Comparison of ENCODE assay signal across 27 cellular contexts in the genomic region with DNA sequence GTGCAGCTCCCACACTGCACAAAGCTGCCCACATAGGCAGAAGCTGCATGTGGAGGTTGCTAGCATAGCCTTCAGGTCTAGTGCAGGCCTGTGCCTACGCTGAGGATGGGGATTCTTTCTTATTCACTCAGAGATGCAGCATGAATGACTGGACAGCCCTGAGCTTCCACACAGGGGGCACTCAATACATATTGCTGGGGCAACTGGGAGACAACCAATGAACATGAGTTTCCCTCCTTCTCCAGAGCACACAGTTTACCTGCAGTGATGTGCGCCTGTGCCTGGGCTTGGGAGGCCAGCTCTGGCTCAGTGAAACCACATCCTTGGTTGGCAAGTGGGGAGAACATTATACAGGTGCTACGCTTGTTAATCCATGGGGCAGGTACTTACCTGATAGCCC.
A peak's percentile ranks its signal among the peaks of the same experiment; 100 is the strongest.
DNase-seq lines count a peak whose midpoint lies in the region; ATAC-seq, FAIRE-seq and TF ChIP-seq lines count a peak whose summit lies in the region.
"Had no signal": no experiment of that assay in that cellular context is flagged by ENCODE, and none has a peak within 500 bp of the region (broad histone marks: within the 10 kb centered on the region; RNA-seq: fewer than 3 reads in every experiment).

No MANE protein-coding gene starts in this region.

- H3K23ac ChIP-seq in H1 (ENCODE audit: insufficient read length) (no peak overlapping the region), neuronal stem cell (ENCODE audit: low read depth, low read length, poor library complexity) (no peak overlapping the region)

- H3K9me3 ChIP-seq in H1 (ENCODE audit: insufficient read depth in 2 of 2, low read depth in 1 of 2, low read length in 1 of 2) (peaks cover 8 to 13% of the 10 kb centered on the region in 2 experiments), neuronal stem cell (replicated peaks in 1 of 2; ENCODE audit: control insufficient read depth in 2 of 2, insufficient read depth in 1 of 2, low read depth in 1 of 2, low read length in 2 of 2) (peaks cover 11 to 13% of the 10 kb centered on the region in 2 donors)
- H3K9me3 ChIP-seq: BE2C had no signal

- no peak overlapping the region for H2BK120ac ChIP-seq in H1 (replicated peaks; ENCODE audit: low read depth, low read length)
- H2BK120ac ChIP-seq in neuronal stem cell (ENCODE audit: low read depth, low read length), result no peak overlapping the region

- H3K23me2 ChIP-seq in H1 (ENCODE audit: low read depth, low read length), result no peaks in the 10 kb centered on the region

- peaks cover 18% of the 10 kb centered on the region for H3K27me3 Mint-ChIP-seq in chondrocyte (ENCODE audit: low read depth)
- no peaks in the 10 kb centered on the region for H3K27me3 Mint-ChIP-seq in activated naive CD8-positive, alpha-beta T cell treated with anti-CD3 and anti-CD28 coated beads for 36 hours

- POLR2A ChIA-PET in H1 (lab: Charles Lee; ENCODE audit: partially characterized antibody), result no interaction called here

- no peak overlapping the region for H3K4me3 ChIP-seq in H1 (ENCODE audit: extremely low read depth in 1 of 4, insufficient read depth in 2 of 4, low read depth in 3 of 4, low read length in 4 of 4)
- H3K4me3 ChIP-seq in neuronal stem cell (ENCODE audit: low read length in 2 of 2), result peak overlapping the region in 1 of 2 donors; percentile 15
- H3K4me3 ChIP-seq: BLaER1 had no signal

- FAIRE-seq in H1 (lab: Jason Lieb, UNC), result no peak
- FAIRE-seq: A204.1, GM12891, GM19239 had no signal

- no peak overlapping the region for H4K5ac ChIP-seq in H1 (ENCODE audit: insufficient read length, low read depth, low read length)

- H2BK15ac ChIP-seq in H1 (ENCODE audit: low read length), result no peak overlapping the region
- no peak overlapping the region for H2BK15ac ChIP-seq in neuronal stem cell (ENCODE audit: low read length)

- no peak overlapping the region for H2BK20ac ChIP-seq in H1 (ENCODE audit: low read length)

- no peak overlapping the region for H2AK5ac ChIP-seq in H1 (ENCODE audit: low read depth, low read length)
- peak overlapping the region; percentile 41 for H2AK5ac ChIP-seq in neuronal stem cell (ENCODE audit: low read depth, low read length)

- TF ChIP-seq CTCF in chondrocyte (IDR thresholded peaks at IDR 0.05) (no peak), H1 (IDR thresholded peaks at IDR 0.05; ENCODE audit: control extremely low read depth in 1 of 3, insufficient read depth in 1 of 3, low read depth in 1 of 3, low read length in 3 of 3) (no peak)

- no peak overlapping the region for H3K4ac ChIP-seq in H1 (replicated peaks; ENCODE audit: insufficient read length, low read depth, low read length)
- H3K4ac ChIP-seq in neuronal stem cell (ENCODE audit: low read length), result no peak overlapping the region

- H2AFZ ChIP-seq in H1 (ENCODE audit: low read length) (no peak overlapping the region), neuronal stem cell (ENCODE audit: low read length) (no peak overlapping the region)

- H3K56ac ChIP-seq in H1 (replicated peaks; ENCODE audit: insufficient read length, low read depth, low read length), result no peak overlapping the region

- H3K18ac ChIP-seq in H1 (ENCODE audit: extremely low read depth, low read length), result peak overlapping the region; percentile 63; the same call in 1 of the 2 replicates
- H3K18ac ChIP-seq in neuronal stem cell (ENCODE audit: low read length), result peak overlapping the region; percentile 68

- peaks cover 7% of the 10 kb centered on the region for H3K9me3 Mint-ChIP-seq in chondrocyte (ENCODE audit: low read depth)
- H3K9me3 Mint-ChIP-seq in stimulated activated effector memory CD8-positive, alpha-beta T cell treated with anti-CD3 and anti-CD28 coated beads, Interleukin-12 subunit alpha, Interleukin-12 subunit beta, amount 100 ng/mL, for 72 hours, result no peaks in the 10 kb centered on the region
- peaks cover 2% of the 10 kb centered on the region for H3K9me3 Mint-ChIP-seq in activated naive CD8-positive, alpha-beta T cell treated with anti-CD3 and anti-CD28 coated beads for 36 hours

- H3K27me3 ChIP-seq in H1 (replicated peaks in 1 of 4; ENCODE audit: control insufficient read depth in 3 of 4, extremely low read depth in 1 of 4, insufficient read depth in 3 of 4, low read length in 3 of 4) (no peaks in the 10 kb centered on the region), neuronal stem cell (ENCODE audit: control insufficient read depth in 3 of 3, insufficient read depth in 3 of 3, low read depth in 1 of 3, low read length in 3 of 3) (peaks cover 0 to 24% (median 0%) of the 10 kb centered on the region in 3 experiments)
- H3K27me3 ChIP-seq: BLaER1 had no signal

- H3K79me2 ChIP-seq in H1 (ENCODE audit: control insufficient read depth in 1 of 2, insufficient read depth in 2 of 2, low read length in 2 of 2), result no peaks in the 10 kb centered on the region

- CTCF ChIA-PET in H1 (lab: Charles Lee; ENCODE audit: partially characterized antibody), result interaction anchor here (0.9 to 1.4 kb wide), 2 partner anchors 8 to 81 kb away, joined by 3 read pairs; no protein-coding TSS in a partner anchor

- H3K4me3 Mint-ChIP-seq in chondrocyte (ENCODE audit: unreplicated experiment), result no peak overlapping the region
- no peak overlapping the region for H3K4me3 Mint-ChIP-seq in stimulated activated effector memory CD8-positive, alpha-beta T cell treated with anti-CD3 and anti-CD28 coated beads, Interleukin-12 subunit alpha, Interleukin-12 subunit beta, amount 100 ng/mL, for 72 hours
- H3K4me3 Mint-ChIP-seq in activated naive CD8-positive, alpha-beta T cell treated with anti-CD3 and anti-CD28 coated beads for 36 hours, result no peak overlapping the region
- H3K4me3 Mint-ChIP-seq: CD14-positive monocyte; CD4-positive, alpha-beta memory T cell; CD4-positive, CD25-positive, alpha-beta regulatory T cell; CD8-positive, alpha-beta memory T cell had no signal

- H3K9ac ChIP-seq in H1 (replicated peaks in 1 of 4; ENCODE audit: extremely low read depth in 1 of 4, low read depth in 3 of 4, low read length in 3 of 4), result no peak overlapping the region
- H3K9ac ChIP-seq in neuronal stem cell (ENCODE audit: low read depth, low read length, poor library complexity), result no peak overlapping the region
- H3K9ac ChIP-seq: BLaER1 had no signal

- H3K36me3 ChIP-seq in H1 (ENCODE audit: control insufficient read depth in 2 of 4, insufficient read depth in 4 of 4, low read length in 3 of 4), result no peaks in the 10 kb centered on the region
- H3K36me3 ChIP-seq in neuronal stem cell (replicated peaks in 1 of 2; ENCODE audit: control insufficient read depth in 2 of 2, insufficient read depth in 2 of 2, low read length in 2 of 2), result no peaks in the 10 kb centered on the region
- H3K36me3 ChIP-seq: BE2C had no signal

- H2BK12ac ChIP-seq in H1 (ENCODE audit: low read depth, low read length), result no peak overlapping the region
- H2BK12ac ChIP-seq in neuronal stem cell (ENCODE audit: low read length), result peak overlapping the region; percentile 31

- no peak overlapping the region for H3K27ac ChIP-seq in H1 (ENCODE audit: low read depth, low read length)
- H3K27ac ChIP-seq in neuronal stem cell (replicated peaks; ENCODE audit: low read length), result no peak overlapping the region
- H3K27ac ChIP-seq: BLaER1 had no signal

- TF ChIP-seq EP300 in H1 (IDR thresholded peaks at IDR 0.05; ENCODE audit: borderline replicate concordance in 1 of 2, low read depth in 2 of 2, low read length in 2 of 2), result no peak

- peak; percentile 26 for DNase-seq in chondrocyte (ENCODE audit: low spot score)
- no peak for DNase-seq in H1 (ENCODE audit: low read depth in 1 of 2, low spot score in 2 of 2)
- no peak for DNase-seq in neuronal stem cell (ENCODE audit: low spot score)
- no peak for DNase-seq in stimulated activated effector memory CD8-positive, alpha-beta T cell treated with anti-CD3 and anti-CD28 coated beads, Interleukin-12 subunit alpha, Interleukin-12 subunit beta, amount 100 ng/mL, for 72 hours (ENCODE audit: low spot score in 2 of 2)
- DNase-seq in activated naive CD8-positive, alpha-beta T cell treated with anti-CD3 and anti-CD28 coated beads for 36 hours, result no peak
- DNase-seq in NCI-H1105 (lab: John Stamatoyannopoulos, UW), result no peak
- no peak for DNase-seq in SKM-1 treated with dmso at 0.1 percent for 144 hours (lab: John Stamatoyannopoulos, UW; ENCODE audit: unreplicated experiment)
- DNase-seq: 8988T; ACHN; BE2C; C1 segment of cervical spinal cord; CD4-positive, alpha-beta memory T cell; CD4-positive, CD25-positive, alpha-beta regulatory T cell; CD8-positive, alpha-beta memory T cell; COR-L47; DMS 273 treated with DMSO at 0.1 percent for 48 hours; DMS153; DMS53; DMS79; DND-41; EL; GDM1 had no signal

- peak; percentile 11 for ATAC-seq in stimulated activated effector memory CD8-positive, alpha-beta T cell treated with anti-CD3 and anti-CD28 coated beads, Interleukin-12 subunit alpha, Interleukin-12 subunit beta, amount 100 ng/mL, for 72 hours

- H3K36me3 Mint-ChIP-seq in chondrocyte (ENCODE audit: low read depth), result no peaks in the 10 kb centered on the region
- no peaks in the 10 kb centered on the region for H3K36me3 Mint-ChIP-seq in stimulated activated effector memory CD8-positive, alpha-beta T cell treated with anti-CD3 and anti-CD28 coated beads, Interleukin-12 subunit alpha, Interleukin-12 subunit beta, amount 100 ng/mL, for 72 hours
- H3K36me3 Mint-ChIP-seq in activated naive CD8-positive, alpha-beta T cell treated with anti-CD3 and anti-CD28 coated beads for 36 hours, result peaks cover 4% of the 10 kb centered on the region
- H3K36me3 Mint-ChIP-seq: CD14-positive monocyte; CD4-positive, alpha-beta memory T cell; CD4-positive, CD25-positive, alpha-beta regulatory T cell had no signal

- TF ChIP-seq RAD21 in H1 (IDR thresholded peaks at IDR 0.05 in 1 of 2, conservative IDR thresholded peaks at IDR 0.05 in 1 of 2; ENCODE audit: low read depth in 2 of 2, low read length in 2 of 2), result no peak

- H4K20me1 ChIP-seq in H1 (replicated peaks in 1 of 2; ENCODE audit: control insufficient read depth in 1 of 2, insufficient read depth in 2 of 2, low read length in 2 of 2), result no peaks in the 10 kb centered on the region
- H4K20me1 ChIP-seq: BLaER1 had no signal

- H3K14ac ChIP-seq in H1 (ENCODE audit: insufficient read length) (no peak overlapping the region), neuronal stem cell (ENCODE audit: low read length) (peak overlapping the region; percentile 56)

- H3K27ac Mint-ChIP-seq in chondrocyte (ENCODE audit: unreplicated experiment), result no peak overlapping the region
- no peak overlapping the region for H3K27ac Mint-ChIP-seq in stimulated activated effector memory CD8-positive, alpha-beta T cell treated with anti-CD3 and anti-CD28 coated beads, Interleukin-12 subunit alpha, Interleukin-12 subunit beta, amount 100 ng/mL, for 72 hours
- no peak overlapping the region for H3K27ac Mint-ChIP-seq in activated naive CD8-positive, alpha-beta T cell treated with anti-CD3 and anti-CD28 coated beads for 36 hours
- H3K27ac Mint-ChIP-seq: CD14-positive monocyte; CD4-positive, alpha-beta memory T cell; CD4-positive, CD25-positive, alpha-beta regulatory T cell; CD8-positive, alpha-beta memory T cell had no signal

- no peaks in the 10 kb centered on the region for H3K4me1 Mint-ChIP-seq in chondrocyte (ENCODE audit: low read depth)
- H3K4me1 Mint-ChIP-seq in stimulated activated effector memory CD8-positive, alpha-beta T cell treated with anti-CD3 and anti-CD28 coated beads, Interleukin-12 subunit alpha, Interleukin-12 subunit beta, amount 100 ng/mL, for 72 hours, result no peaks in the 10 kb centered on the region
- H3K4me1 Mint-ChIP-seq in activated naive CD8-positive, alpha-beta T cell treated with anti-CD3 and anti-CD28 coated beads for 36 hours, result no peaks in the 10 kb centered on the region
- H3K4me1 Mint-ChIP-seq: CD14-positive monocyte; CD4-positive, alpha-beta memory T cell; CD4-positive, CD25-positive, alpha-beta regulatory T cell; CD8-positive, alpha-beta memory T cell had no signal

- H4K8ac ChIP-seq in H1 (ENCODE audit: extremely low read depth, insufficient read depth, low read length), result no peak overlapping the region; the same call in 1 of the 2 replicates
- H4K8ac ChIP-seq in neuronal stem cell (ENCODE audit: low read depth, low read length), result no peak overlapping the region

- WGBS in H1 (ENCODE audit: extremely low coverage in 1 of 2, insufficient coverage in 1 of 2, insufficient read length in 1 of 2, insufficient replicate concordance in 2 of 2, low coverage in 1 of 2, low lambda C conversion rate in 2 of 2, missing lambda C conversion rate in 1 of 2), 2 experiments, result 61% methylated on average over 3 of the region's 3 CpGs; no CpG with 5 or more reads in 1 of the 2 experiments
- no CpG with 5 or more reads among the region's 3 CpGs for WGBS in neuronal stem cell (ENCODE audit: extremely low coverage in 2 of 2, insufficient read length in 2 of 2, insufficient replicate concordance in 1 of 2), 2 donors

- TF ChIP-seq POLR2A in H1 (IDR thresholded peaks at IDR 0.05; ENCODE audit: control extremely low read depth in 1 of 2, low read depth in 2 of 2, low read length in 2 of 2), result no peak

- no peaks in the 10 kb centered on the region for H3K79me1 ChIP-seq in H1 (ENCODE audit: low read depth, low read length)
- H3K79me1 ChIP-seq in neuronal stem cell (ENCODE audit: low read depth, low read length), result no peaks in the 10 kb centered on the region

- H3K4me1 ChIP-seq in H1 (replicated peaks in 1 of 4; ENCODE audit: control insufficient read depth in 3 of 4, insufficient read depth in 4 of 4, low read length in 3 of 4) (peaks cover 0 to 13% (median 4%) of the 10 kb centered on the region in 4 experiments; a peak in 4 of 7 replicates), neuronal stem cell (ENCODE audit: control insufficient read depth in 2 of 2, insufficient read depth in 1 of 2, low read depth in 1 of 2, low read length in 2 of 2) (peaks cover 17 to 21% of the 10 kb centered on the region in 2 donors)
- H3K4me1 ChIP-seq: BE2C, BLaER1 had no signal

- no peak overlapping the region for H2BK5ac ChIP-seq in H1 (ENCODE audit: low read depth, low read length)
- H2BK5ac ChIP-seq in neuronal stem cell (ENCODE audit: low read length), result no peak overlapping the region

- no peak overlapping the region; a peak in 1 of 4 replicates for H3K4me2 ChIP-seq in H1 (ENCODE audit: insufficient read depth in 1 of 2, low read depth in 2 of 2, low read length in 2 of 2)
- no peak overlapping the region for H3K4me2 ChIP-seq in neuronal stem cell (ENCODE audit: insufficient read depth, low read length, poor library complexity, severe bottlenecking)
- H3K4me2 ChIP-seq: BLaER1 had no signal

- no peak overlapping the region for H4K91ac ChIP-seq in H1 (replicated peaks; ENCODE audit: insufficient read length, low read length)
- H4K91ac ChIP-seq in neuronal stem cell (ENCODE audit: low read depth, low read length, poor library complexity), result no peak overlapping the region
